In genomic region chr6:2148748-2149147, GRCh38 we compare ENCODE assay signal across 1 cellular context.
TF ChIP-seq lines count a peak whose summit lies in the region.

No MANE protein-coding gene starts in this region.

TF ChIP-seq in IMR-90, 13 proteins besides CTCF, POLR2A, EP300 and RAD21 (continued from another document):
- TF ChIP-seq ELK1 (IDR thresholded peaks at IDR 0.05; ENCODE audit: borderline replicate concordance, low read depth, low read length) (no peak), SMC3 (IDR thresholded peaks at IDR 0.05; ENCODE audit: low read depth, low read length) (no peak), BHLHE40 (IDR thresholded peaks at IDR 0.05; ENCODE audit: low read depth, low read length) (no peak), RFX5 (IDR thresholded peaks at IDR 0.05; ENCODE audit: low read depth, low read length) (no peak), FOS (IDR thresholded peaks at IDR 0.05; ENCODE audit: low read depth, low read length) (no peak)
